Comparison of ENCODE assay signal across 13 cellular contexts in genomic region chr7:87598234-87599009, GRCh38. TPM values are rescaled to one million over a fixed set of nuclear protein-coding genes. Genes with fewer than 3 reads are reported as not detected.
DNase-seq lines count a peak whose midpoint lies in the region; ATAC-seq and TF ChIP-seq lines count a peak whose summit lies in the region.
"Had no signal": no experiment of that assay in that cellular context is flagged by ENCODE, and none has a peak within 500 bp of the region (broad histone marks: within the 10 kb centered on the region; RNA-seq: fewer than 3 reads in every experiment).

No MANE protein-coding gene starts in this region.

- peaks cover 18% of the 10 kb centered on the region for H3K27me3 Mint-ChIP-seq in activated CD8-positive, alpha-beta memory T cell treated with anti-CD3 and anti-CD28 coated beads, Interleukin-2, amount 10 ng/mL, durations not matched to agents 7 days and 5 days
- peaks cover 5% of the 10 kb centered on the region for H3K27me3 Mint-ChIP-seq in activated naive CD8-positive, alpha-beta T cell treated with anti-CD3 and anti-CD28 coated beads, Interleukin-2, amount 10 ng/mL, durations not matched to agents 7 days and 5 days
- H3K27me3 Mint-ChIP-seq in natural killer cell (ENCODE audit: low read depth in 2 of 2): peaks cover 3 to 11% of the 10 kb centered on the region in 2 donors

- POLR2A ChIA-PET in activated naive CD8-positive, alpha-beta T cell treated with anti-CD3 and anti-CD28 coated beads, Interleukin-2, amount 10 ng/mL, durations not matched to agents 7 days and 5 days (lab: Charles Lee): no interaction called here

- peak overlapping the region; percentile 80 for H3K4me3 Mint-ChIP-seq in activated CD8-positive, alpha-beta memory T cell treated with anti-CD3 and anti-CD28 coated beads, Interleukin-2, amount 10 ng/mL, durations not matched to agents 7 days and 5 days
- peak overlapping the region; percentile 46 for H3K4me3 Mint-ChIP-seq in activated naive CD8-positive, alpha-beta T cell treated with anti-CD3 and anti-CD28 coated beads, Interleukin-2, amount 10 ng/mL, durations not matched to agents 7 days and 5 days
- H3K4me3 Mint-ChIP-seq in natural killer cell: peak overlapping the region; percentile 86
- H3K4me3 Mint-ChIP-seq: GM23338 had no signal

- ATAC-seq in activated CD8-positive, alpha-beta memory T cell treated with anti-CD3 and anti-CD28 coated beads, Interleukin-2, amount 10 ng/mL, durations not matched to agents 7 days and 5 days: peak; percentile 9
- ATAC-seq in HG03342 (IDR thresholded peaks at IDR 0.05; ENCODE audit: unreplicated experiment): peak; percentile 37
- ATAC-seq in activated naive CD8-positive, alpha-beta T cell treated with anti-CD3 and anti-CD28 coated beads, Interleukin-2, amount 10 ng/mL, durations not matched to agents 7 days and 5 days (ENCODE audit: low read depth): no peak
- ATAC-seq in natural killer cell: peak; percentile 32 to 57 (median 46)
- ATAC-seq in GM19395 (IDR thresholded peaks at IDR 0.05; ENCODE audit: unreplicated experiment): no peak
- ATAC-seq: GM23338, left cardiac atrium had no signal

- no peaks in the 10 kb centered on the region for H3K9me3 Mint-ChIP-seq in activated CD8-positive, alpha-beta memory T cell treated with anti-CD3 and anti-CD28 coated beads, Interleukin-2, amount 10 ng/mL, durations not matched to agents 7 days and 5 days (ENCODE audit: low read depth)
- H3K9me3 Mint-ChIP-seq in activated naive CD8-positive, alpha-beta T cell treated with anti-CD3 and anti-CD28 coated beads, Interleukin-2, amount 10 ng/mL, durations not matched to agents 7 days and 5 days: no peaks in the 10 kb centered on the region
- H3K9me3 Mint-ChIP-seq in natural killer cell: no peaks in the 10 kb centered on the region
- H3K9me3 Mint-ChIP-seq: GM23338 had no signal

- peak overlapping the region; percentile 81 for H3K27ac Mint-ChIP-seq in activated CD8-positive, alpha-beta memory T cell treated with anti-CD3 and anti-CD28 coated beads, Interleukin-2, amount 10 ng/mL, durations not matched to agents 7 days and 5 days
- H3K27ac Mint-ChIP-seq in activated naive CD8-positive, alpha-beta T cell treated with anti-CD3 and anti-CD28 coated beads, Interleukin-2, amount 10 ng/mL, durations not matched to agents 7 days and 5 days: peak overlapping the region; percentile 28
- H3K27ac Mint-ChIP-seq in natural killer cell: peak overlapping the region; percentile 68 to 87
- H3K27ac Mint-ChIP-seq: GM23338 had no signal

- intact Hi-C loops in natural killer cell (cut with micrococcal nuclease): loop anchor here (1.0 kb wide), 1 partner anchor 253 kb away; the partner anchor contains the start of gene CROT

- H3K4me1 Mint-ChIP-seq in activated CD8-positive, alpha-beta memory T cell treated with anti-CD3 and anti-CD28 coated beads, Interleukin-2, amount 10 ng/mL, durations not matched to agents 7 days and 5 days: peaks cover 30% of the 10 kb centered on the region
- H3K4me1 Mint-ChIP-seq in activated naive CD8-positive, alpha-beta T cell treated with anti-CD3 and anti-CD28 coated beads, Interleukin-2, amount 10 ng/mL, durations not matched to agents 7 days and 5 days: peaks cover 12% of the 10 kb centered on the region
- peaks cover 35 to 36% of the 10 kb centered on the region in 2 donors for H3K4me1 Mint-ChIP-seq in natural killer cell

- DNase-seq in activated CD8-positive, alpha-beta memory T cell treated with anti-CD3 and anti-CD28 coated beads, Interleukin-2, amount 10 ng/mL, durations not matched to agents 7 days and 5 days: no peak
- DNase-seq in activated CD8-positive, alpha-beta memory T cell treated with anti-CD3 and anti-CD28 coated beads for 24 hours: no peak
- DNase-seq in activated naive CD8-positive, alpha-beta T cell treated with anti-CD3 and anti-CD28 coated beads, Interleukin-2, amount 10 ng/mL, durations not matched to agents 7 days and 5 days: no peak
- no peak for DNase-seq in natural killer cell
- no peak for DNase-seq in GM19240 (ENCODE audit: insufficient read length, low spot score)
- no peak for DNase-seq in epidermal melanocyte (ENCODE audit: insufficient read length, low spot score)
- DNase-seq: glutamatergic neuron, left cardiac atrium, NCI-H2171 had no signal

- peaks cover 3% of the 10 kb centered on the region for H3K36me3 Mint-ChIP-seq in activated CD8-positive, alpha-beta memory T cell treated with anti-CD3 and anti-CD28 coated beads, Interleukin-2, amount 10 ng/mL, durations not matched to agents 7 days and 5 days
- no peaks in the 10 kb centered on the region for H3K36me3 Mint-ChIP-seq in activated naive CD8-positive, alpha-beta T cell treated with anti-CD3 and anti-CD28 coated beads, Interleukin-2, amount 10 ng/mL, durations not matched to agents 7 days and 5 days
- H3K36me3 Mint-ChIP-seq in natural killer cell: no peaks in the 10 kb centered on the region

- CTCF ChIA-PET in activated CD8-positive, alpha-beta memory T cell treated with anti-CD3 and anti-CD28 coated beads, Interleukin-2, amount 10 ng/mL, durations not matched to agents 7 days and 5 days (lab: Charles Lee): interaction anchor here (0.7 kb wide), 1 partner anchor 40 kb away, joined by 3 read pairs; no protein-coding TSS in a partner anchor

- TF ChIP-seq CTCF in natural killer cell (IDR thresholded peaks at IDR 0.05): no peak

RNA-seq across cellular contexts. Expression of gene ABCB1, which starts 2.3 kb away (rescaled TPM):
- 10 to 100 TPM; 15.1 to 15.7 TPM for total RNA-seq in activated CD8-positive, alpha-beta memory T cell treated with anti-CD3 and anti-CD28 coated beads, Interleukin-2, amount 10 ng/mL, durations not matched to agents 7 days and 5 days
- total RNA-seq in activated naive CD8-positive, alpha-beta T cell treated with anti-CD3 and anti-CD28 coated beads, Interleukin-2, amount 10 ng/mL, durations not matched to agents 7 days and 5 days: 10 to 100 TPM; 30.8 to 35.0 TPM
- total RNA-seq in natural killer cell: 10 to 100 TPM; 62.8 to 99.5 (median 81.4) TPM

RNA-seq across cellular contexts. Expression of gene RUNDC3B, which starts 29.8 kb away (rescaled TPM):
- total RNA-seq in activated CD8-positive, alpha-beta memory T cell treated with anti-CD3 and anti-CD28 coated beads, Interleukin-2, amount 10 ng/mL, durations not matched to agents 7 days and 5 days: under 1 TPM in 1 of 2 experiments, not detected in 1; 0.19 TPM
- under 1 TPM; 0.08 to 0.43 TPM for total RNA-seq in activated naive CD8-positive, alpha-beta T cell treated with anti-CD3 and anti-CD28 coated beads, Interleukin-2, amount 10 ng/mL, durations not matched to agents 7 days and 5 days
- 1 to 10 TPM in 2 of 3 donors, under 1 TPM in 1; 0.29 to 1.7 (median 1.1) TPM for total RNA-seq in natural killer cell
- total RNA-seq: T-helper 1 cell treated with Interleukin-12 subunit alpha and Interleukin-12 subunit beta and Interleukin-4 antibody, amounts not matched to agents 30 ng/mL and 1 ng/mL, for 36 hours had no signal

Comparison
In these comparisons a context has a peak if more than half of its experiments do, and no peak if none do; other contexts are left out.
1. ATAC-seq: peak in activated CD8-positive, alpha-beta memory T cell treated with anti-CD3 and anti-CD28 coated beads, Interleukin-2, amount 10 ng/mL, durations not matched to agents 7 days and 5 days (single experiment), HG03342 (single experiment) and natural killer cell (3 of 3); none in activated naive CD8-positive, alpha-beta T cell treated with anti-CD3 and anti-CD28 coated beads, Interleukin-2, amount 10 ng/mL, durations not matched to agents 7 days and 5 days (single experiment) and GM19395 (single experiment).
2. H3K27ac Mint-ChIP-seq: peak in every context shown above with its lines; median percentile 81 in activated CD8-positive, alpha-beta memory T cell treated with anti-CD3 and anti-CD28 coated beads, Interleukin-2, amount 10 ng/mL, durations not matched to agents 7 days and 5 days; 78 in natural killer cell; 28 in activated naive CD8-positive, alpha-beta T cell treated with anti-CD3 and anti-CD28 coated beads, Interleukin-2, amount 10 ng/mL, durations not matched to agents 7 days and 5 days.
3. Peak in every context shown above with its lines, with median percentiles within 50 percentile points of each other: H3K4me3 Mint-ChIP-seq.